8 cellular contexts compared by ENCODE assay signal in genomic region chrX:49106930-49107329, GRCh38. TPM values are rescaled to one million over a fixed set of nuclear protein-coding genes. Genes with fewer than 3 reads are reported as not detected.
DNase-seq lines count a peak whose midpoint lies in the region; ATAC-seq and TF ChIP-seq lines count a peak whose summit lies in the region.

No MANE protein-coding gene starts in this region.

- no peak overlapping the region for H3K27ac ChIP-seq in SJCRH30

- no peak overlapping the region for H3K4me3 Mint-ChIP-seq in activated T-cell treated with anti-CD3 and anti-CD28 coated beads, Interleukin-2, amount 50 U/mL, for 72 hours

- no peaks in the 10 kb centered on the region for H3K4me1 Mint-ChIP-seq in activated T-cell treated with anti-CD3 and anti-CD28 coated beads, Interleukin-2, amount 50 U/mL, for 72 hours (ENCODE audit: low read depth)

- H3K4me1 ChIP-seq in SJCRH30: no peaks in the 10 kb centered on the region

- intact Hi-C loops in lower leg skin (cut with DNase I; ENCODE audit: low total_unique reads): no loop called here

- peaks cover 0 to 3% of the 10 kb centered on the region in 2 donors for H3K36me3 Mint-ChIP-seq in activated T-cell treated with anti-CD3 and anti-CD28 coated beads, Interleukin-2, amount 50 U/mL, for 72 hours (ENCODE audit: insufficient read depth in 2 of 2)

- peaks cover under 1% of the 10 kb centered on the region for H3K27me3 Mint-ChIP-seq in activated T-cell treated with anti-CD3 and anti-CD28 coated beads, Interleukin-2, amount 50 U/mL, for 72 hours (ENCODE audit: low read depth)

- H3K9me3 Mint-ChIP-seq in activated T-cell treated with anti-CD3 and anti-CD28 coated beads, Interleukin-2, amount 50 U/mL, for 72 hours: no peaks in the 10 kb centered on the region

- H3K27ac Mint-ChIP-seq in activated T-cell treated with anti-CD3 and anti-CD28 coated beads, Interleukin-2, amount 50 U/mL, for 72 hours: no peak overlapping the region

- 37 to 39% methylated on average over 7 of the region's 7 CpGs for WGBS in lower leg skin, 2 donors

- TF ChIP-seq POLR2A in lower leg skin (IDR thresholded peaks at IDR 0.05): no peak

- H3K9me3 ChIP-seq in SJCRH30 (replicated peaks): no peaks in the 10 kb centered on the region

- TF ChIP-seq CTCF in AG09319 (IDR thresholded peaks at IDR 0.05; ENCODE audit: low read depth, low read length): peak; percentile 47
- TF ChIP-seq CTCF in GM12875 (IDR thresholded peaks at IDR 0.05; ENCODE audit: borderline replicate concordance, insufficient read depth, low read depth, low read length): peak; percentile 28; the same call in 1 of the 2 replicates
- no peak for TF ChIP-seq CTCF in lower leg skin (IDR thresholded peaks at IDR 0.05)

- no peaks in the 10 kb centered on the region for H3K36me3 ChIP-seq in SJCRH30

- DNase-seq in AG09319 (ENCODE audit: extremely low read depth, low read depth): peak; percentile 4
- peak; percentile 18 to 29 for DNase-seq in SJCRH30
- DNase-seq in foreskin melanocyte: peak; percentile 25
- peak; percentile 14 for DNase-seq in putamen (ENCODE audit: low spot score)
- no peak for DNase-seq in lower leg skin (ENCODE audit: low spot score in 2 of 2)
- DNase-seq in activated T-cell treated with anti-CD3 and anti-CD28 coated beads, Interleukin-2, amount 50 U/mL, for 72 hours: no peak

- H3K27me3 ChIP-seq in SJCRH30: no peaks in the 10 kb centered on the region

- ATAC-seq in GM21619 (IDR thresholded peaks at IDR 0.05; ENCODE audit: unreplicated experiment): no peak
- ATAC-seq in activated T-cell treated with anti-CD3 and anti-CD28 coated beads, Interleukin-2, amount 50 U/mL, for 72 hours (replicated peaks in 1 of 2): no peak

- H3K4me3 ChIP-seq in GM12875 (ENCODE audit: low read depth, low read length) (no peak overlapping the region), SJCRH30 (no peak overlapping the region), lower leg skin (ENCODE audit: low read depth, poor library complexity, severe bottlenecking) (no peak overlapping the region)

RNA-seq across cellular contexts. Expression of gene GPKOW, which starts 16.6 kb away (rescaled TPM):
- 13.0 and 14.3 TPM in 2 replicates for total RNA-seq in SJCRH30 (2014; rRNA removed; shearing (Covaris generic))
- total RNA-seq in lower leg skin: 10 to 100 TPM; 36.2 to 43.6 (median 36.3) TPM
- 10 to 100 TPM; 14.7 to 17.8 TPM for total RNA-seq in activated T-cell treated with anti-CD3 and anti-CD28 coated beads, Interleukin-2, amount 50 U/mL, for 72 hours

RNA-seq across cellular contexts. Expression of gene WDR45, which starts 27.2 kb away (rescaled TPM):
- total RNA-seq in SJCRH30 (2014; rRNA removed; shearing (Covaris generic)): 18.0 and 18.1 TPM in 2 replicates
- total RNA-seq in lower leg skin: 100 to 1,000 TPM in 1 of 4 donors, 10 to 100 TPM in 3; 84.4 to 102 (median 87.8) TPM
- total RNA-seq in activated T-cell treated with anti-CD3 and anti-CD28 coated beads, Interleukin-2, amount 50 U/mL, for 72 hours: 10 to 100 TPM; 43.4 to 49.0 TPM

RNA-seq across cellular contexts. Expression of gene PRAF2, which starts 33.1 kb away (rescaled TPM):
- 4.7 and 5.0 TPM in 2 replicates for total RNA-seq in SJCRH30 (2014; rRNA removed; shearing (Covaris generic))
- total RNA-seq in lower leg skin: 10 to 100 TPM in 1 of 4 donors, 1 to 10 TPM in 3; 6.2 to 11.2 (median 7.7) TPM
- total RNA-seq in activated T-cell treated with anti-CD3 and anti-CD28 coated beads, Interleukin-2, amount 50 U/mL, for 72 hours: 10 to 100 TPM; 19.1 to 20.9 TPM

RNA-seq across cellular contexts. Expression of gene CCDC120, which starts 48.1 kb away (rescaled TPM):
- 2.0 and 2.5 TPM in 2 replicates for total RNA-seq in SJCRH30 (2014; rRNA removed; shearing (Covaris generic))
- 10 to 100 TPM; 33.7 to 51.9 (median 36.0) TPM for total RNA-seq in lower leg skin
- 1 to 10 TPM; 8.7 to 9.0 TPM for total RNA-seq in activated T-cell treated with anti-CD3 and anti-CD28 coated beads, Interleukin-2, amount 50 U/mL, for 72 hours

RNA-seq across cellular contexts. Expression of gene MAGIX, which starts 55.6 kb away (rescaled TPM):
- 0.53 and 1.2 TPM in 2 replicates for total RNA-seq in SJCRH30 (2014; rRNA removed; shearing (Covaris generic))
- 10 to 100 TPM in 2 of 4 donors, 1 to 10 TPM in 2; 6.8 to 16.5 (median 10.3) TPM for total RNA-seq in lower leg skin
- total RNA-seq in activated T-cell treated with anti-CD3 and anti-CD28 coated beads, Interleukin-2, amount 50 U/mL, for 72 hours: under 1 TPM; 0.84 to 0.93 TPM

Comparison
In these comparisons a context has a peak if more than half of its experiments do, and no peak if none do; other contexts are left out.
1. DNase-seq: peak in AG09319 (single experiment), SJCRH30 (2 of 2), foreskin melanocyte (single experiment) and putamen (single experiment); none in lower leg skin (0 of 2) and activated T-cell treated with anti-CD3 and anti-CD28 coated beads, Interleukin-2, amount 50 U/mL, for 72 hours (0 of 2).
2. CTCF ChIP-seq: peak in AG09319 (single experiment) and GM12875 (single experiment); none in lower leg skin (0 of 3).